In genomic region chr11:126384053-126384335, GRCh38 we compare ENCODE assay signal across 13 cellular contexts.
"Had no signal": no experiment of that assay in that cellular context is flagged by ENCODE, and none has a peak within 500 bp of the region (broad histone marks: within the 10 kb centered on the region; RNA-seq: fewer than 3 reads in every experiment).

No MANE protein-coding gene starts in this region.

- H3K4me3 ChIP-seq: pancreas, tibial nerve had no signal

- H3K27ac ChIP-seq: pancreas, tibial nerve had no signal

- H3K9me3 ChIP-seq: pancreas, tibial nerve had no signal

- DNase-seq: activated CD4-positive, alpha-beta memory T cell treated with anti-CD3 and anti-CD28 coated beads for 36 hours; activated CD4-positive, alpha-beta T cell treated with anti-CD3 and anti-CD28 coated beads for 36 hours; activated CD8-positive, alpha-beta memory T cell treated with anti-CD3 and anti-CD28 coated beads, Interleukin-2, amount 10 ng/mL, durations not matched to agents 7 days and 5 days; activated T-cell treated with anti-CD3 and anti-CD28 coated beads, Interleukin-2, amount 50 U/mL, for 24 hours; caudate nucleus; foreskin fibroblast; hippocampal formation; kidney; stimulated activated CD4-positive, alpha-beta T cell treated with anti-CD3 and anti-CD28 coated beads, Interleukin-12 subunit alpha, Interleukin-12 subunit beta, amount 100 ng/mL, for 4 hours; stimulated activated CD4-positive, alpha-beta T cell treated with anti-CD3 and anti-CD28 coated beads, Interleukin-2, amount 100 ng/mL, for 24 hours; T-helper 17 cell had no signal

- H3K36me3 ChIP-seq: pancreas, tibial nerve had no signal

- H3K27me3 ChIP-seq: pancreas, tibial nerve had no signal
